Comparison of ENCODE assay signal across 23 cellular contexts in the genomic region with DNA sequence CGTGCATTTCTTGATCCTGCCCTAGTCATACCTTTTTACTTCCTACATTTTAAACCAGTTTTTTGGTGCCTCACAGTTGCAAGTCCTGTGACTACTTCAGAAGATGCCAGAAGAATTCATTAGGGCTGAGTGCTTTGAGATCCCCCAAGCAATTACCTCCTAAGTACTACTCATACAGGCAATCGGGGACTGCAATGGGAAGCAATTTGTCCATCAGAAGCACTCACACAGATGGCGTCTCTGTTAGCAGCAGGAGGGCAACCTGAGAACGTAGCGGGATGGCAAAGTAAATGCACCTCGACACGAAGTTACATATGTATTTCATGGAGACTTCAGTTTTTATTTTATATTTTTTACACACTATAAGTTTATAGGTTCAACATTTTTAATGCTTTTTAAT.
"Had no signal": no experiment of that assay in that cellular context is flagged by ENCODE, and none has a peak within 500 bp of the region (broad histone marks: within the 10 kb centered on the region; RNA-seq: fewer than 3 reads in every experiment).

No MANE protein-coding gene starts in this region.

- DNase-seq: activated CD4-positive, alpha-beta memory T cell treated with anti-CD3 and anti-CD28 coated beads, Interleukin-2, amount 10 ng/mL, durations not matched to agents 7 days and 5 days; activated CD4-positive, alpha-beta T cell treated with anti-CD3 and anti-CD28 coated beads for 36 hours; activated CD4-positive, alpha-beta T cell treated with anti-CD3 and anti-CD28 coated beads, Interleukin-2, amount 50 U/mL, for 1 hour; activated gamma-delta T cell; activated naive CD4-positive, alpha-beta T cell treated with anti-CD3 and anti-CD28 coated beads for 36 hours; activated T-cell treated with anti-CD3 and anti-CD28 coated beads for 4 hours; activated T-cell treated with anti-CD3 and anti-CD28 coated beads, Interleukin-2, amount 50 U/mL, for 48 hours; brain microvascular endothelial cell; Kasumi-1; NCI-H1105 treated with DMSO at 0.1 percent for 48 hours; NCI-H2081 treated with DMSO at 0.1 percent for 48 hours; NCI-H446; NCI-H526; Peyer's patch; Right ventricle myocardium superior; SJCRH30; SK-N-SH; T-helper 1 cell had no signal

- H3K27me3 Mint-ChIP-seq: activated CD4-positive, alpha-beta memory T cell treated with anti-CD3 and anti-CD28 coated beads, Interleukin-2, amount 10 ng/mL, durations not matched to agents 7 days and 5 days had no signal

- H3K4me3 ChIP-seq: cardiac muscle cell, Peyer's patch, SJCRH30 had no signal

- H3K4me3 Mint-ChIP-seq: activated CD4-positive, alpha-beta memory T cell treated with anti-CD3 and anti-CD28 coated beads, Interleukin-2, amount 10 ng/mL, durations not matched to agents 7 days and 5 days; activated CD4-positive, alpha-beta T cell treated with anti-CD3 and anti-CD28 coated beads for 36 hours; activated naive CD4-positive, alpha-beta T cell treated with anti-CD3 and anti-CD28 coated beads for 36 hours; activated naive CD8-positive, alpha-beta T cell; activated T-helper 17 cell treated with anti-CD3 and anti-CD28 coated beads, Interleukin-2, amount 50 U/mL, for 72 hours had no signal

- H3K9me3 ChIP-seq: Peyer's patch, SJCRH30, SK-N-SH had no signal

- H3K27ac ChIP-seq: brain microvascular endothelial cell, cardiac muscle cell, Peyer's patch, RWPE1, SJCRH30, VCaP had no signal

- H3K4me1 Mint-ChIP-seq: activated CD4-positive, alpha-beta memory T cell treated with anti-CD3 and anti-CD28 coated beads, Interleukin-2, amount 10 ng/mL, durations not matched to agents 7 days and 5 days; activated CD4-positive, alpha-beta T cell treated with anti-CD3 and anti-CD28 coated beads for 36 hours; activated T-helper 17 cell treated with anti-CD3 and anti-CD28 coated beads, Interleukin-2, amount 50 U/mL, for 72 hours had no signal

- H3K36me3 ChIP-seq: brain microvascular endothelial cell, cardiac muscle cell, Peyer's patch, SJCRH30 had no signal

- H3K9ac ChIP-seq: SK-N-SH had no signal

- H3K27ac Mint-ChIP-seq: activated CD4-positive, alpha-beta memory T cell treated with anti-CD3 and anti-CD28 coated beads, Interleukin-2, amount 10 ng/mL, durations not matched to agents 7 days and 5 days; activated CD4-positive, alpha-beta T cell treated with anti-CD3 and anti-CD28 coated beads for 36 hours; activated naive CD4-positive, alpha-beta T cell treated with anti-CD3 and anti-CD28 coated beads for 36 hours; activated naive CD8-positive, alpha-beta T cell; activated T-helper 17 cell treated with anti-CD3 and anti-CD28 coated beads, Interleukin-2, amount 50 U/mL, for 72 hours had no signal

- ATAC-seq: activated CD4-positive, alpha-beta T cell treated with anti-CD3 and anti-CD28 coated beads for 36 hours; activated T-helper 17 cell treated with anti-CD3 and anti-CD28 coated beads, Interleukin-2, amount 50 U/mL, for 72 hours had no signal

- H3K4me2 ChIP-seq: SK-N-SH had no signal

- H3K27me3 ChIP-seq: brain microvascular endothelial cell, cardiac muscle cell, Peyer's patch, SJCRH30 had no signal

- H3K4me1 ChIP-seq: Peyer's patch, SJCRH30 had no signal

- H3K36me3 Mint-ChIP-seq: activated naive CD8-positive, alpha-beta T cell had no signal
